Comparison of ENCODE assay signal across 13 cellular contexts in genomic region chr13:20387441-20387971, GRCh38.
A peak's percentile ranks its signal among the peaks of the same experiment; 100 is the strongest.
DNase-seq lines count a peak whose midpoint lies in the region; ATAC-seq and TF ChIP-seq lines count a peak whose summit lies in the region.
"Had no signal": no experiment of that assay in that cellular context is flagged by ENCODE, and none has a peak within 500 bp of the region (broad histone marks: within the 10 kb centered on the region; RNA-seq: fewer than 3 reads in every experiment).

No MANE protein-coding gene starts in this region.

- no peak for ATAC-seq in left cardiac atrium
- ATAC-seq in RWPE2 (ENCODE audit: low read depth) = peak; percentile 87
- ATAC-seq in foreskin keratinocyte = peak; percentile 88
- ATAC-seq in upper lobe of right lung = peak; percentile 9
- no peak for ATAC-seq in GM18519 (IDR thresholded peaks at IDR 0.05; ENCODE audit: low FRiP score, unreplicated experiment)
- ATAC-seq: stimulated activated naive B cell treated with anti-CD40 and anti-IgM and Interleukin-4, amounts not matched to agents 10 μg/mL and 1 μg/mL and 100 μg/mL, for 72 hours had no signal

- no peaks in the 10 kb centered on the region for H3K4me1 ChIP-seq in right atrium auricular region
- H3K4me1 ChIP-seq in RWPE2 (ENCODE audit: insufficient read depth, poor library complexity, severe bottlenecking) = peaks cover 15% of the 10 kb centered on the region
- H3K4me1 ChIP-seq in foreskin keratinocyte = peaks cover 19% of the 10 kb centered on the region
- peaks cover 7% of the 10 kb centered on the region for H3K4me1 ChIP-seq in upper lobe of right lung
- peaks cover 18% of the 10 kb centered on the region for H3K4me1 ChIP-seq in suprapubic skin
- H3K4me1 ChIP-seq: parathyroid adenoma had no signal

- intact Hi-C loops in left cardiac atrium (cut with DNase I) = no loop called here
- intact Hi-C loops in upper lobe of right lung (cut with DNase I) = no loop called here

- no peaks in the 10 kb centered on the region for H3K27me3 ChIP-seq in right atrium auricular region
- no peaks in the 10 kb centered on the region for H3K27me3 ChIP-seq in RWPE2 (ENCODE audit: insufficient read depth, poor library complexity, severe bottlenecking)
- H3K27me3 ChIP-seq in foreskin keratinocyte = no peaks in the 10 kb centered on the region
- no peaks in the 10 kb centered on the region for H3K27me3 ChIP-seq in upper lobe of right lung
- H3K27me3 ChIP-seq in suprapubic skin = no peaks in the 10 kb centered on the region

- DNase-seq in right atrium auricular region (ENCODE audit: low spot score) (peak; percentile 57), left cardiac atrium (no peak), RWPE2 (ENCODE audit: low spot score) (no peak), foreskin keratinocyte (peak; percentile 93 to 97), upper lobe of right lung (no peak), suprapubic skin (ENCODE audit: low spot score in 2 of 2) (no peak), iPS-NIHi11 (ENCODE audit: low spot score) (no peak)
- DNase-seq: DMS79; hippocampal formation; NCI-H2081 treated with DMSO at 0.1 percent for 48 hours; stimulated activated naive B cell treated with anti-CD40 and anti-IgM and Interleukin-4, amounts not matched to agents 10 μg/mL and 1 μg/mL and 100 μg/mL, for 72 hours had no signal

- no peak for TF ChIP-seq EP300 in suprapubic skin (IDR thresholded peaks at IDR 0.05)

- H3K27ac ChIP-seq in right atrium auricular region (no peak overlapping the region), RWPE2 (ENCODE audit: poor library complexity, severe bottlenecking) (peak overlapping the region; percentile 93), foreskin keratinocyte (peak overlapping the region; percentile 71), upper lobe of right lung (no peak overlapping the region), suprapubic skin (no peak overlapping the region)
- H3K27ac ChIP-seq: parathyroid adenoma had no signal

- no peaks in the 10 kb centered on the region for H3K36me3 ChIP-seq in right atrium auricular region
- no peaks in the 10 kb centered on the region for H3K36me3 ChIP-seq in RWPE2 (ENCODE audit: low read depth)
- H3K36me3 ChIP-seq in upper lobe of right lung = no peaks in the 10 kb centered on the region
- no peaks in the 10 kb centered on the region for H3K36me3 ChIP-seq in suprapubic skin

- TF ChIP-seq CTCF in right atrium auricular region (IDR thresholded peaks at IDR 0.05) = no peak
- TF ChIP-seq CTCF in RWPE2 (IDR thresholded peaks at IDR 0.05; ENCODE audit: poor library complexity, severe bottlenecking) = no peak
- no peak for TF ChIP-seq CTCF in foreskin keratinocyte (conservative IDR thresholded peaks at IDR 0.05)
- TF ChIP-seq CTCF in upper lobe of right lung (IDR thresholded peaks at IDR 0.05) = no peak
- no peak for TF ChIP-seq CTCF in suprapubic skin (IDR thresholded peaks at IDR 0.05)

- TF ChIP-seq POLR2A in suprapubic skin (IDR thresholded peaks at IDR 0.05) = no peak

- WGBS in suprapubic skin = 46% methylated on average over 8 of the region's 8 CpGs

- H3K4me3 ChIP-seq in right atrium auricular region = no peak overlapping the region
- no peak overlapping the region for H3K4me3 ChIP-seq in RWPE2 (ENCODE audit: severe bottlenecking)
- H3K4me3 ChIP-seq in upper lobe of right lung = no peak overlapping the region
- no peak overlapping the region for H3K4me3 ChIP-seq in suprapubic skin

- no peaks in the 10 kb centered on the region for H3K9me3 ChIP-seq in right atrium auricular region
- no peaks in the 10 kb centered on the region for H3K9me3 ChIP-seq in RWPE2 (ENCODE audit: severe bottlenecking)
- no peaks in the 10 kb centered on the region for H3K9me3 ChIP-seq in upper lobe of right lung
- no peaks in the 10 kb centered on the region for H3K9me3 ChIP-seq in suprapubic skin

Comparison
In these comparisons a context has a peak if more than half of its experiments do, and no peak if none do; other contexts are left out.
1. DNase-seq: peak in right atrium auricular region (single experiment) and foreskin keratinocyte (2 of 2); none in left cardiac atrium (single experiment), RWPE2 (single experiment), upper lobe of right lung (single experiment), suprapubic skin (0 of 2) and iPS-NIHi11 (single experiment).
2. H3K27ac ChIP-seq: peak in RWPE2 (single experiment) and foreskin keratinocyte (single experiment); none in right atrium auricular region (0 of 2), upper lobe of right lung (single experiment) and suprapubic skin (single experiment).
3. ATAC-seq: peak in RWPE2 (single experiment), foreskin keratinocyte (single experiment) and upper lobe of right lung (single experiment); none in left cardiac atrium (0 of 2) and GM18519 (single experiment).